1 cellular context compared by ENCODE assay signal in the genomic region with DNA sequence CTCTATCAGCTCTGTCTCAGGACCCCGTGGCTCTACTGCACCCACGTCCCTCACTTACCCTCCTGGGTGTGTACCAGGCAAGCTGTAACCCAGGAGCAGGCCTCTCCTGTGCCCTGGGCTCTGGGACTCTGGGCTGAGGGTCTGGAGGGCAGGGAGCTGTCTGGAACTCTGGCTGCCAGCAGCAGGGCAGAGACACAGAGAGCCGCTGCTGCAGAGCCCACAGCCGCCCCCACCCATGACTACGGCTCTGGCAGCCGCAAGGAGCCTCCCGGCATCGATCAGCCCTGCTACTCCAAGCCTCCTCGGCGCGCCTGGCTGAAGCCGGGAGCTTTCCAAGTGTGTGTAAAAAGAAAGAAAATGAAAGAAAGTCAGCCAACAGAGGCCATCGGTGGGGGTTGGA.
TF ChIP-seq lines count a peak whose summit lies in the region.

No MANE protein-coding gene starts in this region.

TF ChIP-seq in GM23338, 12 proteins besides CTCF, POLR2A, EP300 and RAD21 (continued from another document):
- TF ChIP-seq, protein P1, sequence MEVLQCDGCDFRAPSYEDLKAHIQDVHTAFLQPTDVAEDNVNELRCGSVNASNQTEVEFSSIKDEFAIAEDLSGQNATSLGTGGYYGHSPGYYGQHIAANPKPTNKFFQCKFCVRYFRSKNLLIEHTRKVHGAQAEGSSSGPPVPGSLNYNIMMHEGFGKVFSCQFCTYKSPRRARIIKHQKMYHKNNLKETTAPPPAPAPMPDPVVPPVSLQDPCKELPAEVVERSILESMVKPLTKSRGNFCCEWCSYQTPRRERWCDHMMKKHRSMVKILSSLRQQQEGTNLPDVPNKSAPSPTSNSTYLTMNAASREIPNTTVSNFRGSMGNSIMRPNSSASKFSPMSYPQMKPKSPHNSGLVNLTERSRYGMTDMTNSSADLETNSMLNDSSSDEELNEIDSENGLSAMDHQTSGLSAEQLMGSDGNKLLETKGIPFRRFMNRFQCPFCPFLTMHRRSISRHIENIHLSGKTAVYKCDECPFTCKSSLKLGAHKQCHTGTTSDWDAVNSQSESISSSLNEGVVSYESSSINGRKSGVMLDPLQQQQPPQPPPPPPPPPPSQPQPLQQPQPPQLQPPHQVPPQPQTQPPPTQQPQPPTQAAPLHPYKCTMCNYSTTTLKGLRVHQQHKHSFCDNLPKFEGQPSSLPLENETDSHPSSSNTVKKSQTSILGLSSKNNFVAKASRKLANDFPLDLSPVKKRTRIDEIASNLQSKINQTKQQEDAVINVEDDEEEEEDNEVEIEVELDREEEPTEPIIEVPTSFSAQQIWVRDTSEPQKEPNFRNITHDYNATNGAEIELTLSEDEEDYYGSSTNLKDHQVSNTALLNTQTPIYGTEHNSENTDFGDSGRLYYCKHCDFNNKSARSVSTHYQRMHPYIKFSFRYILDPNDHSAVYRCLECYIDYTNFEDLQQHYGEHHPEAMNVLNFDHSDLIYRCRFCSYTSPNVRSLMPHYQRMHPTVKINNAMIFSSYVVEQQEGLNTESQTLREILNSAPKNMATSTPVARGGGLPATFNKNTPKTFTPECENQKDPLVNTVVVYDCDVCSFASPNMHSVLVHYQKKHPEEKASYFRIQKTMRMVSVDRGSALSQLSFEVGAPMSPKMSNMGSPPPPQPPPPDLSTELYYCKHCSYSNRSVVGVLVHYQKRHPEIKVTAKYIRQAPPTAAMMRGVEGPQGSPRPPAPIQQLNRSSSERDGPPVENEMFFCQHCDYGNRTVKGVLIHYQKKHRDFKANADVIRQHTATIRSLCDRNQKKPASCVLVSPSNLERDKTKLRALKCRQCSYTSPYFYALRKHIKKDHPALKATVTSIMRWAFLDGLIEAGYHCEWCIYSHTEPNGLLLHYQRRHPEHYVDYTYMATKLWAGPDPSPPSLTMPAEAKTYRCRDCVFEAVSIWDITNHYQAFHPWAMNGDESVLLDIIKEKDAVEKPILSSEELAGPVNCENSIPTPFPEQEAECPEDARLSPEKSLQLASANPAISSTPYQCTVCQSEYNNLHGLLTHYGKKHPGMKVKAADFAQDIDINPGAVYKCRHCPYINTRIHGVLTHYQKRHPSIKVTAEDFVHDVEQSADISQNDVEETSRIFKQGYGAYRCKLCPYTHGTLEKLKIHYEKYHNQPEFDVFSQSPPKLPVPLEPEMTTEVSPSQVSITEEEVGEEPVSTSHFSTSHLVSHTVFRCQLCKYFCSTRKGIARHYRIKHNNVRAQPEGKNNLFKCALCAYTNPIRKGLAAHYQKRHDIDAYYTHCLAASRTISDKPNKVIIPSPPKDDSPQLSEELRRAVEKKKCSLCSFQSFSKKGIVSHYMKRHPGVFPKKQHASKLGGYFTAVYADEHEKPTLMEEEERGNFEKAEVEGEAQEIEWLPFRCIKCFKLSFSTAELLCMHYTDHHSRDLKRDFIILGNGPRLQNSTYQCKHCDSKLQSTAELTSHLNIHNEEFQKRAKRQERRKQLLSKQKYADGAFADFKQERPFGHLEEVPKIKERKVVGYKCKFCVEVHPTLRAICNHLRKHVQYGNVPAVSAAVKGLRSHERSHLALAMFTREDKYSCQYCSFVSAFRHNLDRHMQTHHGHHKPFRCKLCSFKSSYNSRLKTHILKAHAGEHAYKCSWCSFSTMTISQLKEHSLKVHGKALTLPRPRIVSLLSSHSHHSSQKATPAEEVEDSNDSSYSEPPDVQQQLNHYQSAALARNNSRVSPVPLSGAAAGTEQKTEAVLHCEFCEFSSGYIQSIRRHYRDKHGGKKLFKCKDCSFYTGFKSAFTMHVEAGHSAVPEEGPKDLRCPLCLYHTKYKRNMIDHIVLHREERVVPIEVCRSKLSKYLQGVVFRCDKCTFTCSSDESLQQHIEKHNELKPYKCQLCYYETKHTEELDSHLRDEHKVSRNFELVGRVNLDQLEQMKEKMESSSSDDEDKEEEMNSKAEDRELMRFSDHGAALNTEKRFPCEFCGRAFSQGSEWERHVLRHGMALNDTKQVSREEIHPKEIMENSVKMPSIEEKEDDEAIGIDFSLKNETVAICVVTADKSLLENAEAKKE (CRISPR knock-in tag; IDR thresholded peaks at IDR 0.05) = no peak
- TF ChIP-seq POLR2AphosphoS5 (IDR thresholded peaks at IDR 0.05; ENCODE audit: low read depth) (no peak), EZH2phosphoT487 (IDR thresholded peaks at IDR 0.05; ENCODE audit: unreplicated experiment) (no peak)
